13 cellular contexts compared by ENCODE assay signal in the genomic region with DNA sequence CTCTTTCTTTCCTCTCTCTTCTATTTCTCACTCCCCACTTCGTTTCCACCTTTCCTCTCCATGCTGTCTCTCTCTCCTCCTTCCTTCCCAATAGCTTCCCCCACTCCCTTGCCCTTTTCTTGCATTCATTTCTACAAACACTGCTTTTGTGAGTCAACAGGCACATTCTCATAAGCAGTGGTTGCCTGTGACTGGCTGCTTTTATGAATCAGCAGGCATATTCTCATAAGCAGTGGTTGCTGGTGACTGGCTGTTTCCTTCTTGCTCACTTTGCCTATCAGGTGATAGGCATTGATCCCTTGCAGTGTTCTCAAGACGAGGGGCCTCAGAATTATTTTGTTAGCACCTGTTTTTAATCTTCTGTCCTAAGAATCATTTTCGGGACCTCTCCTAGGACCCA.
A peak's percentile ranks its signal among the peaks of the same experiment; 100 is the strongest.
DNase-seq lines count a peak whose midpoint lies in the region; ATAC-seq and TF ChIP-seq lines count a peak whose summit lies in the region.
"Had no signal": no experiment of that assay in that cellular context is flagged by ENCODE, and none has a peak within 500 bp of the region (broad histone marks: within the 10 kb centered on the region; RNA-seq: fewer than 3 reads in every experiment).

No MANE protein-coding gene starts in this region.

- H3K4me1 ChIP-seq in gastrocnemius medialis, result peaks cover 0 to 8% of the 10 kb centered on the region in 2 donors
- H3K4me1 ChIP-seq: parathyroid adenoma had no signal

- TF ChIP-seq POLR2A in gastrocnemius medialis (IDR thresholded peaks at IDR 0.05), result no peak

- DNase-seq in activated CD4-positive, alpha-beta T cell treated with anti-CD3 and anti-CD28 coated beads for 48 hours, result peak; percentile 52
- no peak for DNase-seq in activated CD4-positive, alpha-beta T cell treated with anti-CD3 and anti-CD28 coated beads, Interleukin-2, amount 50 U/mL, for 1 hour
- DNase-seq in LHCN-M2 (ENCODE audit: low read depth) (peak; percentile 92), choroid plexus epithelial cell (ENCODE audit: low read depth) (peak; percentile 78), skeletal muscle cell (ENCODE audit: low read depth) (peak; percentile 30), putamen (ENCODE audit: low spot score) (no peak), gastrocnemius medialis (no peak), cerebellum (ENCODE audit: low spot score) (no peak)
- DNase-seq: 8988T, cortex of kidney, immature natural killer cell, NCI-H1930 had no signal

- no peaks in the 10 kb centered on the region for H3K9me3 ChIP-seq in gastrocnemius medialis

- no peak for ATAC-seq in gastrocnemius medialis

- H3K36me3 ChIP-seq in gastrocnemius medialis, result no peaks in the 10 kb centered on the region

- no peak for TF ChIP-seq CTCF in choroid plexus epithelial cell (conservative IDR thresholded peaks at IDR 0.05; ENCODE audit: low read depth, low read length)
- TF ChIP-seq CTCF in gastrocnemius medialis (IDR thresholded peaks at IDR 0.05 in 4 of 5, conservative IDR thresholded peaks at IDR 0.05 in 1 of 5), result no peak

- H3K4me3 ChIP-seq in choroid plexus epithelial cell (ENCODE audit: low read depth, low read length), result no peak overlapping the region
- no peak overlapping the region for H3K4me3 ChIP-seq in skeletal muscle cell (ENCODE audit: low read depth, low read length)
- no peak overlapping the region for H3K4me3 ChIP-seq in gastrocnemius medialis

- H3K27ac ChIP-seq in gastrocnemius medialis, result no peak overlapping the region
- H3K27ac ChIP-seq: parathyroid adenoma had no signal

- intact Hi-C loops in gastrocnemius medialis (cut with DNase I; ENCODE audit: low total_unique reads), result no loop called here

- in situ Hi-C loops in gastrocnemius medialis (cut with MboI; ENCODE audit: low sequenced_read_pairs in 4 of 4), result no loop called here

- no peaks in the 10 kb centered on the region for H3K27me3 ChIP-seq in gastrocnemius medialis

Comparison
In these comparisons a context has a peak if more than half of its experiments do, and no peak if none do; other contexts are left out.
1. DNase-seq: peak in activated CD4-positive, alpha-beta T cell treated with anti-CD3 and anti-CD28 coated beads for 48 hours (single experiment), LHCN-M2 (single experiment), choroid plexus epithelial cell (single experiment) and skeletal muscle cell (single experiment); none in activated CD4-positive, alpha-beta T cell treated with anti-CD3 and anti-CD28 coated beads, Interleukin-2, amount 50 U/mL, for 1 hour (single experiment), putamen (single experiment), gastrocnemius medialis (0 of 2) and cerebellum (single experiment).